1 cellular context compared by ENCODE assay signal in the genomic region with DNA sequence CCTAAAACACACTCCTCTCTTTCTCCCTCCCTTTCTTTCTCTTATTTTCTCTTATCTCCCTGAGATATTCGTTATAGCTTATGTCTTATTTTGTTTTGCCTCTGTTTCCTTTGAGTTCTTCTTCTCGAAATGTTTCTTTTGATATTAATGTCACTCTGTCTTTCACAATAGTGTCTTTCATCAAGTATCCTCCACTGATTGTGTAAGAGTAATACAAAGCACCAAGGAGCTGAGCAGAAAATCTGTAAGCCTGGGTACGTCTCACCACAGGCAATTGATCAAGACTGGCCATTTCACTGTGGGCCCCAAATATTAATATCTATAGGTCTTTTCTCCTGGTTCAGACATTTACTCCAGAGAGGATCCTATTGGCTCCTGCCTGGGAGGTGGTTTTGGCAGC.
TF ChIP-seq lines count a peak whose summit lies in the region.

No MANE protein-coding gene starts in this region.

TF ChIP-seq in HepG2, 621 proteins besides CTCF, POLR2A, EP300 and RAD21 (continued from another document):
- TF ChIP-seq, protein P1, sequence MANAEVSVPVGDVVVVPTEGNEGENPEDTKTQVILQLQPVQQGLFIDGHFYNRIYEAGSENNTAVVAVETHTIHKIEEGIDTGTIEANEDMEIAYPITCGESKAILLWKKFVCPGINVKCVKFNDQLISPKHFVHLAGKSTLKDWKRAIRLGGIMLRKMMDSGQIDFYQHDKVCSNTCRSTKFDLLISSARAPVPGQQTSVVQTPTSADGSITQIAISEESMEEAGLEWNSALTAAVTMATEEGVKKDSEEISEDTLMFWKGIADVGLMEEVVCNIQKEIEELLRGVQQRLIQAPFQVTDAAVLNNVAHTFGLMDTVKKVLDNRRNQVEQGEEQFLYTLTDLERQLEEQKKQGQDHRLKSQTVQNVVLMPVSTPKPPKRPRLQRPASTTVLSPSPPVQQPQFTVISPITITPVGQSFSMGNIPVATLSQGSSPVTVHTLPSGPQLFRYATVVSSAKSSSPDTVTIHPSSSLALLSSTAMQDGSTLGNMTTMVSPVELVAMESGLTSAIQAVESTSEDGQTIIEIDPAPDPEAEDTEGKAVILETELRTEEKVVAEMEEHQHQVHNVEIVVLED (CRISPR knock-in tag; IDR thresholded peaks at IDR 0.05; ENCODE audit: borderline replicate concordance), result no peak
- TF ChIP-seq CREM (IDR thresholded peaks at IDR 0.05) (peak; percentile 15; the same call in 1 of the 2 replicates), CREM (CRISPR knock-in tag; IDR thresholded peaks at IDR 0.05) (no peak), BORCS8-MEF2B (CRISPR knock-in tag; IDR thresholded peaks at IDR 0.05) (no peak), NFKBIZ (CRISPR knock-in tag; IDR thresholded peaks at IDR 0.05) (no peak), PRPF4 (IDR thresholded peaks at IDR 0.05; ENCODE audit: low read depth, low read length, poor library complexity, severe bottlenecking) (no peak), ZBTB1 (CRISPR knock-in tag; IDR thresholded peaks at IDR 0.05; ENCODE audit: borderline replicate concordance) (no peak), DMAP1 (CRISPR knock-in tag; IDR thresholded peaks at IDR 0.05) (no peak), CEBPB (IDR thresholded peaks at IDR 0.05; ENCODE audit: borderline replicate concordance, low read depth, low read length) (peak; percentile 60; the same call in 1 of the 2 replicates)
- TF ChIP-seq, protein P2, sequence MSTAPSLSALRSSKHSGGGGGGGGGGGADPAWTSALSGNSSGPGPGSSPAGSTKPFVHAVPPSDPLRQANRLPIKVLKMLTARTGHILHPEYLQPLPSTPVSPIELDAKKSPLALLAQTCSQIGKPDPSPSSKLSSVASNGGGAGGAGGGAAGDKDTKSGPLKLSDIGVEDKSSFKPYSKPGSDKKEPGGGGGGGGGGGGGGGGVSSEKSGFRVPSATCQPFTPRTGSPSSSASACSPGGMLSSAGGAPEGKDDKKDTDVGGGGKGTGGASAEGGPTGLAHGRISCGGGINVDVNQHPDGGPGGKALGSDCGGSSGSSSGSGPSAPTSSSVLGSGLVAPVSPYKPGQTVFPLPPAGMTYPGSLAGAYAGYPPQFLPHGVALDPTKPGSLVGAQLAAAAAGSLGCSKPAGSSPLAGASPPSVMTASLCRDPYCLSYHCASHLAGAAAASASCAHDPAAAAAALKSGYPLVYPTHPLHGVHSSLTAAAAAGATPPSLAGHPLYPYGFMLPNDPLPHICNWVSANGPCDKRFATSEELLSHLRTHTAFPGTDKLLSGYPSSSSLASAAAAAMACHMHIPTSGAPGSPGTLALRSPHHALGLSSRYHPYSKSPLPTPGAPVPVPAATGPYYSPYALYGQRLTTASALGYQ (CRISPR knock-in tag; IDR thresholded peaks at IDR 0.05), result no peak
- TF ChIP-seq, protein P3, sequence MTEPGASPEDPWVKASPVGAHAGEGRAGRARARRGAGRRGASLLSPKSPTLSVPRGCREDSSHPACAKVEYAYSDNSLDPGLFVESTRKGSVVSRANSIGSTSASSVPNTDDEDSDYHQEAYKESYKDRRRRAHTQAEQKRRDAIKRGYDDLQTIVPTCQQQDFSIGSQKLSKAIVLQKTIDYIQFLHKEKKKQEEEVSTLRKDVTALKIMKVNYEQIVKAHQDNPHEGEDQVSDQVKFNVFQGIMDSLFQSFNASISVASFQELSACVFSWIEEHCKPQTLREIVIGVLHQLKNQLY (CRISPR knock-in tag; IDR thresholded peaks at IDR 0.05), result no peak
- TF ChIP-seq, protein P4, sequence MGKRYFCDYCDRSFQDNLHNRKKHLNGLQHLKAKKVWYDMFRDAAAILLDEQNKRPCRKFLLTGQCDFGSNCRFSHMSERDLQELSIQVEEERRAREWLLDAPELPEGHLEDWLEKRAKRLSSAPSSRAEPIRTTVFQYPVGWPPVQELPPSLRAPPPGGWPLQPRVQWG (CRISPR knock-in tag; IDR thresholded peaks at IDR 0.05; ENCODE audit: borderline replicate concordance, low read depth), result no peak
TF ChIP-seq in HepG2: peak in this region for 4.
